In the genomic region with DNA sequence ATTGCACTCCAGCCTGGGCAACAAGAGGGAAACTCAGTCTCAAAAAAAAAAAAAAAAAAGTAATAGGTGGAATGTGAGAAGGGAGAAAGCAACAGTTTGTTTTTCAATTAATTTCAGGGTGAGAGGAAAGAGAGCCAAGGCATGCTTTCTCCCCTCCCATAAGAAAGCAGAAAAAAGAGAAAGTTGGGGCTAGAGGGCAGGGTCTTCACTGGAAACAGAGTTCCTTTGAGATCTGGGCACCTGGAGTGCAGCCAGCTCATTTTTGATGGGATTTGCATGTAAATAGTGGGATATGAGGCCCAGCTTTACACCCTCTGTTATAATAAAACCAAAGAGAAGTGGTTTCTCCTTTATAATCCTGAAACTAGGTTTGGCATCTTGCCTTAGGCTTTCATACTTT, we compare ENCODE assay signal across 22 cellular contexts.
"Had no signal": no experiment of that assay in that cellular context is flagged by ENCODE, and none has a peak within 500 bp of the region (broad histone marks: within the 10 kb centered on the region; RNA-seq: fewer than 3 reads in every experiment).

No MANE protein-coding gene starts in this region.

- H3K9me3 Mint-ChIP-seq: activated naive CD4-positive, alpha-beta T cell treated with anti-CD3 and anti-CD28 coated beads, Interleukin-2, amount 10 ng/mL, durations not matched to agents 7 days and 5 days; activated T-cell treated with anti-CD3 and anti-CD28 coated beads, Interleukin-2, amount 50 U/mL, for 4 hours; natural killer cell treated with Interleukin-12 subunit alpha and Interleukin-12 subunit beta and Interleukin-15 and Interleukin-18, amount 100 ng/mL, for 72 hours; stimulated activated memory B cell treated with anti-CD40 and anti-IgM and Interleukin-4, amounts not matched to agents 10 μg/mL and 1 μg/mL and 100 μg/mL, for 72 hours had no signal

- H3K27me3 ChIP-seq: brain microvascular endothelial cell, foreskin keratinocyte, hepatocyte, right lobe of liver, transverse colon had no signal

- H3K4me3 ChIP-seq: hepatocyte, left ventricle myocardium inferior, right lobe of liver, skin epidermis, transverse colon had no signal

- H3K27ac Mint-ChIP-seq: activated naive CD4-positive, alpha-beta T cell treated with anti-CD3 and anti-CD28 coated beads, Interleukin-2, amount 10 ng/mL, durations not matched to agents 7 days and 5 days; natural killer cell treated with Interleukin-12 subunit alpha and Interleukin-12 subunit beta and Interleukin-15 and Interleukin-18, amount 100 ng/mL, for 72 hours; stimulated activated memory B cell treated with anti-CD40 and anti-IgM and Interleukin-4, amounts not matched to agents 10 μg/mL and 1 μg/mL and 100 μg/mL, for 72 hours; T-helper 17 cell had no signal

- H3K4me1 Mint-ChIP-seq: activated naive CD4-positive, alpha-beta T cell treated with anti-CD3 and anti-CD28 coated beads, Interleukin-2, amount 10 ng/mL, durations not matched to agents 7 days and 5 days; stimulated activated memory B cell treated with anti-CD40 and anti-IgM and Interleukin-4, amounts not matched to agents 10 μg/mL and 1 μg/mL and 100 μg/mL, for 72 hours; T-helper 17 cell had no signal

- H3K36me3 Mint-ChIP-seq: activated naive CD4-positive, alpha-beta T cell treated with anti-CD3 and anti-CD28 coated beads, Interleukin-2, amount 10 ng/mL, durations not matched to agents 7 days and 5 days; natural killer cell treated with Interleukin-12 subunit alpha and Interleukin-12 subunit beta and Interleukin-15 and Interleukin-18, amount 100 ng/mL, for 72 hours; stimulated activated memory B cell treated with anti-CD40 and anti-IgM and Interleukin-4, amounts not matched to agents 10 μg/mL and 1 μg/mL and 100 μg/mL, for 72 hours had no signal

- H2AFZ ChIP-seq: hepatocyte, parathyroid adenoma had no signal

- H3K27ac ChIP-seq: brain microvascular endothelial cell, foreskin keratinocyte, hepatocyte, left ventricle myocardium inferior, parathyroid adenoma, right lobe of liver, transverse colon had no signal

- DNase-seq: activated CD4-positive, alpha-beta T cell treated with anti-CD3 and anti-CD28 coated beads for 4 hours; activated CD4-positive, alpha-beta T cell treated with anti-CD3 and anti-CD28 coated beads, Interleukin-2, amount 50 U/mL, for 48 hours; activated CD4-positive, CD25-positive, alpha-beta regulatory T cell; activated CD8-positive, alpha-beta memory T cell treated with anti-CD3 and anti-CD28 coated beads, Interleukin-2, amount 50 U/mL, for 48 hours; activated naive CD4-positive, alpha-beta T cell treated with anti-CD3 and anti-CD28 coated beads, Interleukin-2, amount 10 ng/mL, durations not matched to agents 7 days and 5 days; activated T-cell treated with anti-CD3 and anti-CD28 coated beads, Interleukin-2, amount 50 U/mL, for 4 hours; brain microvascular endothelial cell; dermis blood vessel endothelial cell; effector CD8-positive, alpha-beta T cell; foreskin keratinocyte; kidney glomerular epithelial cell; left ventricle myocardium inferior; mammary epithelial cell; right lobe of liver; stimulated activated CD4-positive, alpha-beta T cell treated with anti-CD3 and anti-CD28 coated beads, Interleukin-2, amount 100 ng/mL, for 24 hours; T-helper 17 cell; transverse colon had no signal

- H3K9me3 ChIP-seq: left ventricle myocardium inferior, right lobe of liver, transverse colon had no signal

- H3K4me3 Mint-ChIP-seq: activated naive CD4-positive, alpha-beta T cell treated with anti-CD3 and anti-CD28 coated beads, Interleukin-2, amount 10 ng/mL, durations not matched to agents 7 days and 5 days; activated T-cell treated with anti-CD3 and anti-CD28 coated beads, Interleukin-2, amount 50 U/mL, for 4 hours; natural killer cell treated with Interleukin-12 subunit alpha and Interleukin-12 subunit beta and Interleukin-15 and Interleukin-18, amount 100 ng/mL, for 72 hours; stimulated activated memory B cell treated with anti-CD40 and anti-IgM and Interleukin-4, amounts not matched to agents 10 μg/mL and 1 μg/mL and 100 μg/mL, for 72 hours; T-helper 17 cell had no signal

- ATAC-seq: activated T-cell treated with anti-CD3 and anti-CD28 coated beads, Interleukin-2, amount 50 U/mL, for 4 hours; foreskin keratinocyte; natural killer cell treated with Interleukin-12 subunit alpha and Interleukin-12 subunit beta and Interleukin-15 and Interleukin-18, amount 100 ng/mL, for 72 hours; right lobe of liver; stimulated activated memory B cell treated with anti-CD40 and anti-IgM and Interleukin-4, amounts not matched to agents 10 μg/mL and 1 μg/mL and 100 μg/mL, for 72 hours; T-helper 17 cell had no signal

- H3K27me3 Mint-ChIP-seq: activated naive CD4-positive, alpha-beta T cell treated with anti-CD3 and anti-CD28 coated beads, Interleukin-2, amount 10 ng/mL, durations not matched to agents 7 days and 5 days; natural killer cell treated with Interleukin-12 subunit alpha and Interleukin-12 subunit beta and Interleukin-15 and Interleukin-18, amount 100 ng/mL, for 72 hours; stimulated activated memory B cell treated with anti-CD40 and anti-IgM and Interleukin-4, amounts not matched to agents 10 μg/mL and 1 μg/mL and 100 μg/mL, for 72 hours; T-helper 17 cell had no signal

- H3K4me1 ChIP-seq: left ventricle myocardium inferior, right lobe of liver, transverse colon had no signal

- H3K36me3 ChIP-seq: brain microvascular endothelial cell, left ventricle myocardium inferior, right lobe of liver, transverse colon had no signal
